Comparison of ENCODE assay signal across 2 cellular contexts in genomic region chr9:112332272-112332671, GRCh38.
TF ChIP-seq lines count a peak whose summit lies in the region.

No MANE protein-coding gene starts in this region.

TF ChIP-seq in K562, 482 proteins besides CTCF, POLR2A, EP300 and RAD21 (continued from another document and continues in another):
- TF ChIP-seq ZNF239 (CRISPR knock-in tag; IDR thresholded peaks at IDR 0.05): no peak
- peak in 1 of 2 experiments; percentile 48 for TF ChIP-seq AFF1 (IDR thresholded peaks at IDR 0.05; ENCODE audit: low read depth in 1 of 2, partially characterized antibody in 2 of 2)
- TF ChIP-seq HIVEP1 (CRISPR knock-in tag; IDR thresholded peaks at IDR 0.05): no peak
- TF ChIP-seq PHF8 (IDR thresholded peaks at IDR 0.05; ENCODE audit: borderline replicate concordance, low read length): no peak
- TF ChIP-seq NEUROD1 (IDR thresholded peaks at IDR 0.05; ENCODE audit: borderline replicate concordance, low read depth, low read length, partially characterized antibody): no peak
- TF ChIP-seq CBFA2T3 (IDR thresholded peaks at IDR 0.05): no peak
- no peak for TF ChIP-seq DMBX1 (CRISPR knock-in tag; IDR thresholded peaks at IDR 0.05; ENCODE audit: borderline replicate concordance)
- TF ChIP-seq SLC30A9 (CRISPR knock-in tag; IDR thresholded peaks at IDR 0.05): no peak
- TF ChIP-seq CHD1 (IDR thresholded peaks at IDR 0.05; ENCODE audit: low read length): peak; percentile 2
- 0 out of 4 replicates have a peak, but pooled peaks of 1 of the 2 experiments have one; percentile 12 for TF ChIP-seq FOXK2 (conservative IDR thresholded peaks at IDR 0.05 in 1 of 2, IDR thresholded peaks at IDR 0.05 in 1 of 2; ENCODE audit: low read depth in 2 of 2)
- TF ChIP-seq MCM7 (IDR thresholded peaks at IDR 0.05): no peak
- TF ChIP-seq NR2C1 (IDR thresholded peaks at IDR 0.05): no peak
- no peak for TF ChIP-seq NR2C1 (tag; IDR thresholded peaks at IDR 0.05)
- TF ChIP-seq NR0B1 (IDR thresholded peaks at IDR 0.05; ENCODE audit: partially characterized antibody): no peak
- TF ChIP-seq ARID2 (IDR thresholded peaks at IDR 0.05): no peak
- TF ChIP-seq SNAPC5 (CRISPR knock-in tag; IDR thresholded peaks at IDR 0.05): no peak
- TF ChIP-seq POLR2AphosphoS2 (IDR thresholded peaks at IDR 0.05; ENCODE audit: low read length): no peak
- TF ChIP-seq POLR2B (IDR thresholded peaks at IDR 0.05; ENCODE audit: low read depth, partially characterized antibody): no peak
- TF ChIP-seq PURB (CRISPR knock-in tag; IDR thresholded peaks at IDR 0.05; ENCODE audit: low read depth): no peak

TF ChIP-seq in GM12891, 5 proteins besides CTCF, POLR2A, EP300 and RAD21 (continued from another document):
- TF ChIP-seq POLR2AphosphoS5 (IDR thresholded peaks at IDR 0.05; ENCODE audit: low read depth, low read length) (no peak), POU2F2 (IDR thresholded peaks at IDR 0.05; ENCODE audit: low read depth, low read length) (no peak), TAF1 (IDR thresholded peaks at IDR 0.05; ENCODE audit: low read depth, low read length) (no peak), SPI1 (IDR thresholded peaks at IDR 0.05; ENCODE audit: low read depth, low read length) (no peak)
